ENCODE assay signal across 1 cellular context in genomic region chr18:33960393-33960792, GRCh38.
TF ChIP-seq lines count a peak whose summit lies in the region.

No MANE protein-coding gene starts in this region.

TF ChIP-seq in HEK293, 187 proteins besides CTCF, POLR2A, EP300 and RAD21 (continued from another document):
- TF ChIP-seq ZNF654 (tag by site-specific recombination; IDR thresholded peaks at IDR 0.05; ENCODE audit: low read depth) = no peak
- TF ChIP-seq OVOL3 (tag by site-specific recombination; IDR thresholded peaks at IDR 0.05) = no peak; the same call in 1 of the 2 replicates
- TF ChIP-seq ELK4 (IDR thresholded peaks at IDR 0.05; ENCODE audit: borderline replicate concordance, low read depth, low read length) = no peak
- no peak for TF ChIP-seq ZNF214 (tag by site-specific recombination; IDR thresholded peaks at IDR 0.05; ENCODE audit: borderline replicate concordance)
- TF ChIP-seq ZNF366 (tag by site-specific recombination; conservative IDR thresholded peaks at IDR 0.05) = no peak; the same call in 1 of the 2 replicates
- no peak for TF ChIP-seq HOXA7 (CRISPR knock-in tag; IDR thresholded peaks at IDR 0.05; ENCODE audit: borderline replicate concordance)
- TF ChIP-seq ZNF10 (tag by site-specific recombination; IDR thresholded peaks at IDR 0.05) = no peak
- TF ChIP-seq KLF8 (tag by site-specific recombination; IDR thresholded peaks at IDR 0.05) = no peak
- TF ChIP-seq PRDM4 (tag by site-specific recombination; IDR thresholded peaks at IDR 0.05) = no peak
- no peak for TF ChIP-seq AEBP2 (tag by site-specific recombination; IDR thresholded peaks at IDR 0.05; ENCODE audit: borderline replicate concordance)
- 0 out of 2 replicates have a peak, but pooled peaks have one; percentile 18 for TF ChIP-seq PATZ1 (tag by site-specific recombination; IDR thresholded peaks at IDR 0.05)
- no peak for TF ChIP-seq REPIN1 (tag by site-specific recombination; IDR thresholded peaks at IDR 0.05; ENCODE audit: low read depth)
- TF ChIP-seq SP7 (tag by site-specific recombination; IDR thresholded peaks at IDR 0.05) = no peak
- no peak for TF ChIP-seq ZNF561 (tag by site-specific recombination; IDR thresholded peaks at IDR 0.05; ENCODE audit: borderline replicate concordance)
- TF ChIP-seq ZNF48 (tag by site-specific recombination; IDR thresholded peaks at IDR 0.05) = no peak
- TF ChIP-seq ZNF791 (tag by site-specific recombination; IDR thresholded peaks at IDR 0.05) = no peak
- TF ChIP-seq ZXDB (tag by site-specific recombination; IDR thresholded peaks at IDR 0.05) = no peak
- TF ChIP-seq ZNF514 (tag by site-specific recombination; IDR thresholded peaks at IDR 0.05) = no peak
- TF ChIP-seq ZBTB6 (tag by site-specific recombination; IDR thresholded peaks at IDR 0.05) = no peak
- TF ChIP-seq ZNF184 (tag by site-specific recombination; IDR thresholded peaks at IDR 0.05) = 0 out of 2 replicates have a peak, but pooled peaks have one; percentile 29
- peak; percentile 76 for TF ChIP-seq PRDM6 (tag by site-specific recombination; IDR thresholded peaks at IDR 0.05)
- no peak for TF ChIP-seq ZNF585B (tag by site-specific recombination; IDR thresholded peaks at IDR 0.05)
- no peak for TF ChIP-seq ZNF169 (tag by site-specific recombination; IDR thresholded peaks at IDR 0.05)
- TF ChIP-seq ZNF121 (tag by site-specific recombination; IDR thresholded peaks at IDR 0.05) = no peak
- TF ChIP-seq FEZF1 (tag by site-specific recombination; IDR thresholded peaks at IDR 0.05) = peak; percentile 64
- no peak for TF ChIP-seq ZNF621 (tag by site-specific recombination; IDR thresholded peaks at IDR 0.05)
- no peak for TF ChIP-seq ZNF837 (tag by site-specific recombination; IDR thresholded peaks at IDR 0.05)
- no peak for TF ChIP-seq ZNF302 (tag by site-specific recombination; IDR thresholded peaks at IDR 0.05; ENCODE audit: low read depth)
- no peak for TF ChIP-seq ZNF600 (tag by site-specific recombination; IDR thresholded peaks at IDR 0.05)
- TF ChIP-seq ZNF513 (tag by site-specific recombination; IDR thresholded peaks at IDR 0.05) = no peak
- no peak for TF ChIP-seq ZBTB17 (tag by site-specific recombination; IDR thresholded peaks at IDR 0.05)
- TF ChIP-seq ZNF596 (tag by site-specific recombination; IDR thresholded peaks at IDR 0.05) = no peak
